Comparison of ENCODE assay signal across 8 cellular contexts in the genomic region with DNA sequence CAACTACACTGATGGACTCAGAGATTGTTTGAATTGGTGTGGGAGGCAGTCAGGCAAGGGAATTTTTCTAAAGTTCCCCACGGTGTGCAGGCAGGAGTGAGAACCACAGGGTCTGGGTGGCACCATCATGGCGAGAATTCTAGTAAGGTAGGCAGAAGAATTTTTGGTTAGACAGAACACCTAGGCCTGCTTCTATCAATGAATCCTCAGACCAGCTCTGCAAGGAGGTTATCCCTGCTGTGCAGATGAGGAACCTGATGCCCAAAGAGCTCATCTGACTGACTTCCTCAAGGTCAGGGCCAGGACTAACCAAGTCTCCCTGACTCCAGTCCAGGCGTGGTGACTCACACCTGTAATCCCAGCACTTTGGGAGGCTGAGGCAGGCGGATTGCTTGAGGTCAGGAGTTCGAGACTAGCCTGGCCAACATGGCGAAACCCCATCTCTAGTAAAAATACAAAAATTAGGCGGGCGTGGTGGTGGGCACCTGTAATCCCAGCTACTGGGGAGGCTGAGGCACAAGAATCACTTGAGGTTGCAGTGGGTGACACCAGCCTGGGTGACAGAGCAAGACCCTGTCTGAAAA. TPM values are rescaled to one million over a fixed set of nuclear protein-coding genes. Genes with fewer than 3 reads are reported as not detected.
DNase-seq lines count a peak whose midpoint lies in the region; ATAC-seq and TF ChIP-seq lines count a peak whose summit lies in the region.
"Not testable (repeated sequence)": the region's sequence is repeated elsewhere in the genome, so short reads cannot be mapped to it uniquely, and the experiment has no call there.

No MANE protein-coding gene starts in this region.

- not testable (repeated sequence) for H3K27me3 ChIP-seq in CD4-positive, alpha-beta memory T cell (ENCODE audit: insufficient read depth, low read length); GM23338 (ENCODE audit: insufficient read depth); endodermal cell (ENCODE audit: control insufficient read depth, insufficient read depth, low read length, poor library complexity, severe bottlenecking)

- peak overlapping the region in 1 of 8 donors; percentile 53 for H3K4me3 Mint-ChIP-seq in CD4-positive, alpha-beta memory T cell
- H3K4me3 Mint-ChIP-seq in GM23338; activated CD4-positive, alpha-beta T cell treated with anti-CD3 and anti-CD28 coated beads, Interleukin-2, amount 10 ng/mL, durations not matched to agents 24 days and 14 days; activated naive CD8-positive, alpha-beta T cell treated with anti-CD3 and anti-CD28 coated beads for 36 hours; mesothelial cell of epicardium; stimulated activated effector memory CD8-positive, alpha-beta T cell treated with anti-CD3 and anti-CD28 coated beads, Interleukin-12 subunit alpha, Interleukin-12 subunit beta, amount 100 ng/mL, for 72 hours: not testable (repeated sequence)
- peak overlapping the region; percentile 8 for H3K4me3 Mint-ChIP-seq in endodermal cell

- not testable (repeated sequence) for TF ChIP-seq CTCF in GM23338 (conservative IDR thresholded peaks at IDR 0.05; ENCODE audit: low read depth in 2 of 2); endodermal cell (conservative IDR thresholded peaks at IDR 0.05); mesothelial cell of epicardium (IDR thresholded peaks at IDR 0.05; ENCODE audit: unreplicated experiment)

- H3K4me1 ChIP-seq in CD4-positive, alpha-beta memory T cell (ENCODE audit: insufficient read depth, low read length): peaks cover 27% of the 10 kb centered on the region
- peaks cover 16% of the 10 kb centered on the region for H3K4me1 ChIP-seq in GM23338 (ENCODE audit: insufficient read depth)
- H3K4me1 ChIP-seq in endodermal cell (ENCODE audit: control insufficient read depth, insufficient read depth, low read length): peaks cover 20% of the 10 kb centered on the region

- not testable (repeated sequence) for H3K27ac ChIP-seq in CD4-positive, alpha-beta memory T cell (ENCODE audit: low read depth, low read length); endodermal cell (ENCODE audit: low read depth, low read length)
- peak overlapping the region; percentile 91 for H3K27ac ChIP-seq in GM23338 (ENCODE audit: low read depth)

- H3K27me3 Mint-ChIP-seq in CD4-positive, alpha-beta memory T cell; activated CD4-positive, alpha-beta T cell treated with anti-CD3 and anti-CD28 coated beads, Interleukin-2, amount 10 ng/mL, durations not matched to agents 24 days and 14 days; endodermal cell (ENCODE audit: insufficient read depth); mesothelial cell of epicardium (ENCODE audit: low read depth): not testable (repeated sequence)
- peaks cover 55% of the 10 kb centered on the region for H3K27me3 Mint-ChIP-seq in GM23338 (ENCODE audit: insufficient read depth, low read depth, poor library complexity)
- H3K27me3 Mint-ChIP-seq in activated naive CD8-positive, alpha-beta T cell treated with anti-CD3 and anti-CD28 coated beads for 36 hours: peaks cover 15% of the 10 kb centered on the region

- not testable (repeated sequence) for H3K9me3 Mint-ChIP-seq in CD4-positive, alpha-beta memory T cell; GM23338; activated CD4-positive, alpha-beta T cell treated with anti-CD3 and anti-CD28 coated beads, Interleukin-2, amount 10 ng/mL, durations not matched to agents 24 days and 14 days; activated naive CD8-positive, alpha-beta T cell treated with anti-CD3 and anti-CD28 coated beads for 36 hours; endodermal cell; mesothelial cell of epicardium; stimulated activated effector memory CD8-positive, alpha-beta T cell treated with anti-CD3 and anti-CD28 coated beads, Interleukin-12 subunit alpha, Interleukin-12 subunit beta, amount 100 ng/mL, for 72 hours

- H3K79me2 ChIP-seq in GM23338 (replicated peaks; ENCODE audit: insufficient read depth): peaks cover 28% of the 10 kb centered on the region

- H4K20me1 ChIP-seq in GM23338 (replicated peaks; ENCODE audit: insufficient read depth): peaks cover 56% of the 10 kb centered on the region

- POLR2A ChIA-PET in CD4-positive, alpha-beta memory T cell (lab: Charles Lee; ENCODE audit: partially characterized antibody): interaction anchor here (2.1 kb wide), 1 partner anchor 12 kb away, joined by 6 read pairs; no protein-coding TSS in a partner anchor

- not testable (repeated sequence) for H3K9me2 ChIP-seq in GM23338 (ENCODE audit: insufficient read depth)

- H3K4me1 Mint-ChIP-seq in CD4-positive, alpha-beta memory T cell: peaks cover 28 to 41% (median 32%) of the 10 kb centered on the region in 4 donors
- H3K4me1 Mint-ChIP-seq in GM23338 (peaks cover 51% of the 10 kb centered on the region), endodermal cell (peaks cover 25% of the 10 kb centered on the region), mesothelial cell of epicardium (peaks cover 13% of the 10 kb centered on the region)
- H3K4me1 Mint-ChIP-seq in activated CD4-positive, alpha-beta T cell treated with anti-CD3 and anti-CD28 coated beads, Interleukin-2, amount 10 ng/mL, durations not matched to agents 24 days and 14 days: peaks cover 45% of the 10 kb centered on the region
- H3K4me1 Mint-ChIP-seq in activated naive CD8-positive, alpha-beta T cell treated with anti-CD3 and anti-CD28 coated beads for 36 hours: peaks cover 37% of the 10 kb centered on the region
- H3K4me1 Mint-ChIP-seq in stimulated activated effector memory CD8-positive, alpha-beta T cell treated with anti-CD3 and anti-CD28 coated beads, Interleukin-12 subunit alpha, Interleukin-12 subunit beta, amount 100 ng/mL, for 72 hours: peaks cover 43% of the 10 kb centered on the region

- peak overlapping the region in 4 of 7 donors; percentile 7 to 55 (median 32) for H3K27ac Mint-ChIP-seq in CD4-positive, alpha-beta memory T cell
- H3K27ac Mint-ChIP-seq in GM23338 (peak overlapping the region; percentile 90), endodermal cell (peak overlapping the region; percentile 75), mesothelial cell of epicardium (peak overlapping the region; percentile 37)
- peak overlapping the region; percentile 62 for H3K27ac Mint-ChIP-seq in activated CD4-positive, alpha-beta T cell treated with anti-CD3 and anti-CD28 coated beads, Interleukin-2, amount 10 ng/mL, durations not matched to agents 24 days and 14 days
- H3K27ac Mint-ChIP-seq in activated naive CD8-positive, alpha-beta T cell treated with anti-CD3 and anti-CD28 coated beads for 36 hours: peak overlapping the region; percentile 13
- H3K27ac Mint-ChIP-seq in stimulated activated effector memory CD8-positive, alpha-beta T cell treated with anti-CD3 and anti-CD28 coated beads, Interleukin-12 subunit alpha, Interleukin-12 subunit beta, amount 100 ng/mL, for 72 hours: peak overlapping the region; percentile 80

- not testable (repeated sequence) for H3K9ac ChIP-seq in endodermal cell (ENCODE audit: extremely low read depth, low read length, poor library complexity, severe bottlenecking)

- whole genome bisulfite sequencing in endodermal cell (ENCODE audit: insufficient coverage in 1 of 2, insufficient read length in 1 of 2), 2 experiments: 93 to 100% methylated on average over 3 to 8 of the region's 8 CpGs

- not testable (repeated sequence) for H3K9me3 ChIP-seq in CD4-positive, alpha-beta memory T cell (ENCODE audit: control insufficient read depth in 1 of 2, low read length in 2 of 2); endodermal cell (ENCODE audit: control insufficient read depth, low read length)

- H3F3A ChIP-seq in GM23338 (replicated peaks; ENCODE audit: low read depth): peaks cover 97% of the 10 kb centered on the region

- H2AFZ ChIP-seq in GM23338: not testable (repeated sequence)

- not testable (repeated sequence) for H3K36me3 Mint-ChIP-seq in CD4-positive, alpha-beta memory T cell; activated CD4-positive, alpha-beta T cell treated with anti-CD3 and anti-CD28 coated beads, Interleukin-2, amount 10 ng/mL, durations not matched to agents 24 days and 14 days (ENCODE audit: low read depth); activated naive CD8-positive, alpha-beta T cell treated with anti-CD3 and anti-CD28 coated beads for 36 hours; mesothelial cell of epicardium
- H3K36me3 Mint-ChIP-seq in GM23338 (ENCODE audit: low read depth) (peaks cover 99% of the 10 kb centered on the region), endodermal cell (ENCODE audit: low read depth) (peaks cover 94% of the 10 kb centered on the region)
- H3K36me3 Mint-ChIP-seq in stimulated activated effector memory CD8-positive, alpha-beta T cell treated with anti-CD3 and anti-CD28 coated beads, Interleukin-12 subunit alpha, Interleukin-12 subunit beta, amount 100 ng/mL, for 72 hours: peaks cover 10% of the 10 kb centered on the region

- not testable (repeated sequence) for DNase-seq in CD4-positive, alpha-beta memory T cell; GM23338 (ENCODE audit: low spot score); activated CD4-positive, alpha-beta T cell treated with anti-CD3 and anti-CD28 coated beads, Interleukin-2, amount 10 ng/mL, durations not matched to agents 24 days and 14 days; activated naive CD8-positive, alpha-beta T cell treated with anti-CD3 and anti-CD28 coated beads for 36 hours; endodermal cell; mesothelial cell of epicardium (ENCODE audit: low spot score in 2 of 2, unreplicated experiment in 2 of 2); stimulated activated effector memory CD8-positive, alpha-beta T cell treated with anti-CD3 and anti-CD28 coated beads, Interleukin-12 subunit alpha, Interleukin-12 subunit beta, amount 100 ng/mL, for 72 hours (ENCODE audit: low spot score in 2 of 2)
- peak; percentile 34 for DNase-seq in M059J (ENCODE audit: low read depth)

- H3K4me3 ChIP-seq in CD4-positive, alpha-beta memory T cell (ENCODE audit: low read length in 2 of 2); GM23338; endodermal cell (ENCODE audit: low read length): not testable (repeated sequence)

- H3K36me3 ChIP-seq in CD4-positive, alpha-beta memory T cell (ENCODE audit: insufficient read depth, low read length): not testable (repeated sequence)
- H3K36me3 ChIP-seq in GM23338 (ENCODE audit: insufficient read depth) (peaks cover 84% of the 10 kb centered on the region), endodermal cell (ENCODE audit: control insufficient read depth, insufficient read depth, low read length) (peaks cover 98% of the 10 kb centered on the region)

- intact Hi-C loops in CD4-positive, alpha-beta memory T cell (cut with micrococcal nuclease); activated CD4-positive, alpha-beta T cell treated with anti-CD3 and anti-CD28 coated beads, Interleukin-2, amount 10 ng/mL, durations not matched to agents 24 days and 14 days (cut with micrococcal nuclease): not testable (repeated sequence)

- ATAC-seq in GM23338; stimulated activated effector memory CD8-positive, alpha-beta T cell treated with anti-CD3 and anti-CD28 coated beads, Interleukin-12 subunit alpha, Interleukin-12 subunit beta, amount 100 ng/mL, for 72 hours: not testable (repeated sequence)

- CTCF ChIA-PET in CD4-positive, alpha-beta memory T cell (lab: Charles Lee; ENCODE audit: partially characterized antibody): interaction anchor here (0.7 to 8.7 kb wide), 3 partner anchors 9 to 149 kb away, joined by 3 to 79 read pairs (median 3); no protein-coding TSS in a partner anchor

- not testable (repeated sequence) for H3K4me2 ChIP-seq in GM23338

RNA-seq across cellular contexts. Expression of a gene that starts 51.3 kb away (rescaled TPM):
- total RNA-seq in CD4-positive, alpha-beta memory T cell: 1 to 10 TPM; 1.1 to 1.3 TPM
- 1 to 10 TPM in 1 of 2 donors, under 1 TPM in 1; 0.47 to 1.2 TPM for polyA plus RNA-seq in CD4-positive, alpha-beta memory T cell
- total RNA-seq in GM23338 (2014; rRNA removed; shearing (Covaris generic)): 698 and 727 TPM in 2 replicates
- 215 and 220 TPM in 2 replicates for polyA plus RNA-seq in GM23338 (2016; fragmentation: Nextera tagmentation; extraction: Ambion mirVana)
- total RNA-seq in M059J (2014; rRNA removed; shearing (Covaris generic)): 27.2 and 50.6 TPM in 2 replicates
- total RNA-seq in activated CD4-positive, alpha-beta T cell treated with anti-CD3 and anti-CD28 coated beads, Interleukin-2, amount 10 ng/mL, durations not matched to agents 24 days and 14 days: 0.47 and 0.71 TPM in 2 replicates
- total RNA-seq in activated naive CD8-positive, alpha-beta T cell treated with anti-CD3 and anti-CD28 coated beads for 36 hours: under 1 TPM; 0.70 to 0.88 TPM
- total RNA-seq in endodermal cell: 100 to 1,000 TPM; 523 to 701 TPM
- polyA plus RNA-seq in endodermal cell (2013, experiment 1 of 2): 279 TPM
- 257 TPM for polyA plus RNA-seq in endodermal cell (2013, experiment 2 of 2)
- total RNA-seq in mesothelial cell of epicardium: 213 to 245 TPM (median 216 TPM) in 3 replicates

Comparison
In these comparisons a context has a peak if more than half of its experiments do, and no peak if none do; other contexts are left out.
1. H3K27ac Mint-ChIP-seq: peak in every context shown above with its lines; median percentile 90 in GM23338; 80 in stimulated activated effector memory CD8-positive, alpha-beta T cell treated with anti-CD3 and anti-CD28 coated beads, Interleukin-12 subunit alpha, Interleukin-12 subunit beta, amount 100 ng/mL, for 72 hours; 75 in endodermal cell; 62 in activated CD4-positive, alpha-beta T cell treated with anti-CD3 and anti-CD28 coated beads, Interleukin-2, amount 10 ng/mL, durations not matched to agents 24 days and 14 days; 37 in mesothelial cell of epicardium; 32 in CD4-positive, alpha-beta memory T cell; 13 in activated naive CD8-positive, alpha-beta T cell treated with anti-CD3 and anti-CD28 coated beads for 36 hours.
2. RNA of a gene that starts 51.3 kb away (total RNA-seq): 698 to 727 TPM in GM23338, 523 to 701 TPM in endodermal cell, 213 to 245 TPM in mesothelial cell of epicardium and 27.2 to 50.6 TPM in M059J; 1.1 to 1.3 TPM in CD4-positive, alpha-beta memory T cell, 0.70 to 0.88 TPM in activated naive CD8-positive, alpha-beta T cell treated with anti-CD3 and anti-CD28 coated beads for 36 hours and 0.47 to 0.71 TPM in activated CD4-positive, alpha-beta T cell treated with anti-CD3 and anti-CD28 coated beads, Interleukin-2, amount 10 ng/mL, durations not matched to agents 24 days and 14 days; every median in the first group is over 10 times any median in the second.